Comparison of ENCODE assay signal across 20 cellular contexts in genomic region chr3:71707600-71707999, GRCh38. TPM values are rescaled to one million over a fixed set of nuclear protein-coding genes. Genes with fewer than 3 reads are reported as not detected.
"Had no signal": no experiment of that assay in that cellular context is flagged by ENCODE, and none has a peak within 500 bp of the region (broad histone marks: within the 10 kb centered on the region; RNA-seq: fewer than 3 reads in every experiment).

No MANE protein-coding gene starts in this region.

- H3K27me3 Mint-ChIP-seq: activated naive CD8-positive, alpha-beta T cell treated with anti-CD3 and anti-CD28 coated beads, Interleukin-2, amount 10 ng/mL, durations not matched to agents 7 days and 5 days; stimulated activated naive CD8-positive, alpha-beta T cell treated with anti-CD3 and anti-CD28 coated beads, Interleukin-15, Interleukin-2, amounts not matched to agents 100 ng/mL and 50 ng/mL, for 24 hours had no signal

- DNase-seq: activated CD4-positive, alpha-beta T cell treated with anti-CD3 and anti-CD28 coated beads for 48 hours; activated effector memory CD4-positive, alpha-beta T cell treated with Interleukin-2 at 50 U/mL for 16 hours; activated naive CD8-positive, alpha-beta T cell treated with anti-CD3 and anti-CD28 coated beads, Interleukin-2, amount 10 ng/mL, durations not matched to agents 7 days and 5 days; aorta; effector memory CD4-positive, alpha-beta T cell; immature natural killer cell; left ventricle myocardium superior; mesendoderm; nephron progenitor cell; psoas muscle; SK-N-SH; stimulated activated CD4-positive, alpha-beta T cell treated with anti-CD3 and anti-CD28 coated beads, Interleukin-4, amount 100 ng/mL, for 1 hour; stimulated activated CD8-positive, alpha-beta memory T cell treated with anti-CD3 and anti-CD28 coated beads, Interleukin-4, amount 100 ng/mL, for 48 hours; T-helper 1 cell; upper lobe of left lung had no signal

- H3K27ac Mint-ChIP-seq: activated naive CD8-positive, alpha-beta T cell treated with anti-CD3 and anti-CD28 coated beads, Interleukin-2, amount 10 ng/mL, durations not matched to agents 7 days and 5 days; nephron progenitor cell; stimulated activated naive CD8-positive, alpha-beta T cell treated with anti-CD3 and anti-CD28 coated beads, Interleukin-15, Interleukin-2, amounts not matched to agents 100 ng/mL and 50 ng/mL, for 24 hours; WTC11 had no signal

- H3K36me3 Mint-ChIP-seq: WTC11 had no signal

- H3K9me3 Mint-ChIP-seq: activated naive CD8-positive, alpha-beta T cell treated with anti-CD3 and anti-CD28 coated beads, Interleukin-2, amount 10 ng/mL, durations not matched to agents 7 days and 5 days; immature natural killer cell; nephron progenitor cell; stimulated activated naive CD8-positive, alpha-beta T cell treated with anti-CD3 and anti-CD28 coated beads, Interleukin-15, Interleukin-2, amounts not matched to agents 100 ng/mL and 50 ng/mL, for 24 hours; WTC11 had no signal

- H3K9me3 ChIP-seq: psoas muscle, SK-N-SH, upper lobe of left lung had no signal

- H3K27me3 ChIP-seq: upper lobe of left lung had no signal

- H3K4me3 ChIP-seq: coronary artery, psoas muscle, upper lobe of left lung had no signal

- ATAC-seq: left ventricle myocardium superior, psoas muscle, WTC11 had no signal

- H3K27ac ChIP-seq: coronary artery, epithelial cell of prostate, psoas muscle, upper lobe of left lung had no signal

- H3K4me3 Mint-ChIP-seq: activated naive CD8-positive, alpha-beta T cell treated with anti-CD3 and anti-CD28 coated beads, Interleukin-2, amount 10 ng/mL, durations not matched to agents 7 days and 5 days; nephron progenitor cell; stimulated activated naive CD8-positive, alpha-beta T cell treated with anti-CD3 and anti-CD28 coated beads, Interleukin-15, Interleukin-2, amounts not matched to agents 100 ng/mL and 50 ng/mL, for 24 hours; WTC11 had no signal

RNA-seq across cellular contexts. Expression of gene GPR27, which starts 46.1 kb away (rescaled TPM):
- total RNA-seq: glomerular endothelial cell had no signal
